8 cellular contexts compared by ENCODE assay signal in genomic region chr10:95363303-95363912, GRCh38.
DNase-seq lines count a peak whose midpoint lies in the region; ATAC-seq and TF ChIP-seq lines count a peak whose summit lies in the region.

No MANE protein-coding gene starts in this region.

- H3K9me3 ChIP-seq in AG04450 (ENCODE audit: control insufficient read depth, insufficient read depth, low read length) (no peaks in the 10 kb centered on the region), T-helper 17 cell (ENCODE audit: control insufficient read depth, low read length, poor library complexity, severe bottlenecking) (no peaks in the 10 kb centered on the region), mucosa of descending colon (no peaks in the 10 kb centered on the region)

- TF ChIP-seq CTCF in AG04450 (IDR thresholded peaks at IDR 0.05; ENCODE audit: low read depth, low read length): peak; percentile 88
- TF ChIP-seq CTCF in GM12864 (IDR thresholded peaks at IDR 0.05; ENCODE audit: low read depth, low read length, missing control alignments): peak; percentile 75
- TF ChIP-seq CTCF in HFFc6 (IDR thresholded peaks at IDR 0.05): peak; percentile 97
- TF ChIP-seq CTCF in mucosa of descending colon (IDR thresholded peaks at IDR 0.05): peak; percentile 70

- CTCF ChIA-PET in AG04450 (lab: Charles Lee): interaction anchor here (0.7 to 16.5 kb wide), 31 partner anchors 9 to 734 kb away, joined by 3 to 507 read pairs (median 6); partner anchors contain the start of gene ACSM6

- DNase-seq in AG04450 (ENCODE audit: low read depth, low spot score) (no peak), GM12864 (ENCODE audit: low read depth) (peak; percentile 60), HFFc6 (peak; percentile 62), NCI-H1092 treated with DMSO at 0.1 percent for 48 hours (lab: John Stamatoyannopoulos, UW) (peak; percentile 68), T-helper 17 cell (peak in 1 of 3 donors; percentile 33), mucosa of descending colon (peak in 1 of 3 donors; percentile 83), ureter (ENCODE audit: low spot score) (peak; percentile 68)
- DNase-seq in effector memory CD8-positive, alpha-beta T cell: peak; percentile 48 to 57 (median 55)

- intact Hi-C loops in mucosa of descending colon (cut with DNase I, micrococcal nuclease): loop anchor here in 1 of 2 donors (5.0 kb wide), 1 partner anchor 121 kb away; no protein-coding TSS in a partner anchor

- peaks cover 5% of the 10 kb centered on the region for H3K27me3 ChIP-seq in AG04450 (ENCODE audit: control insufficient read depth, insufficient read depth, low read length)

- H3K36me3 Mint-ChIP-seq in HFFc6 (ENCODE audit: low read depth) (no peaks in the 10 kb centered on the region), T-helper 17 cell (ENCODE audit: low read depth) (peaks cover 4% of the 10 kb centered on the region)
- H3K36me3 Mint-ChIP-seq in effector memory CD8-positive, alpha-beta T cell (ENCODE audit: insufficient read depth): no peaks in the 10 kb centered on the region

- H3K4me1 ChIP-seq in mucosa of descending colon (ENCODE audit: low read depth): no peaks in the 10 kb centered on the region

- no peaks in the 10 kb centered on the region for H3K36me3 ChIP-seq in mucosa of descending colon (ENCODE audit: low read depth)

- no peaks in the 10 kb centered on the region for H3K9me3 Mint-ChIP-seq in HFFc6
- H3K9me3 Mint-ChIP-seq in effector memory CD8-positive, alpha-beta T cell: no peaks in the 10 kb centered on the region

- no peak overlapping the region for H3K27ac ChIP-seq in AG04450 (ENCODE audit: low read depth, low read length)

- ATAC-seq in T-helper 17 cell: peak; percentile 78
- peak; percentile 71 for ATAC-seq in effector memory CD8-positive, alpha-beta T cell (replicated peaks)
- ATAC-seq in mucosa of descending colon: peak; percentile 83

- no peak overlapping the region for H3K4me3 Mint-ChIP-seq in HFFc6
- no peak overlapping the region for H3K4me3 Mint-ChIP-seq in T-helper 17 cell
- H3K4me3 Mint-ChIP-seq in effector memory CD8-positive, alpha-beta T cell: no peak overlapping the region

- H3K4me3 ChIP-seq in AG04450 (ENCODE audit: low read depth, low read length) (no peak overlapping the region), GM12864 (ENCODE audit: low read depth, low read length) (no peak overlapping the region), mucosa of descending colon (no peak overlapping the region)

- POLR2A ChIA-PET in AG04450 (lab: Yijun Ruan, JAX): interaction anchor here (0.8 to 1.9 kb wide), 2 partner anchors 85 to 117 kb away, joined by 3 to 6 read pairs; no protein-coding TSS in a partner anchor

- H3K27me3 Mint-ChIP-seq in HFFc6 (ENCODE audit: insufficient read depth) (peaks cover 12% of the 10 kb centered on the region), T-helper 17 cell (peaks cover 25% of the 10 kb centered on the region)
- peaks cover 11 to 13% of the 10 kb centered on the region in 2 donors for H3K27me3 Mint-ChIP-seq in effector memory CD8-positive, alpha-beta T cell

- H3K27ac Mint-ChIP-seq in HFFc6 (no peak overlapping the region), T-helper 17 cell (peak overlapping the region; percentile 43)
- no peak overlapping the region for H3K27ac Mint-ChIP-seq in effector memory CD8-positive, alpha-beta T cell

- peaks cover 20% of the 10 kb centered on the region; the same call in 1 of the 2 replicates for H3K4me1 Mint-ChIP-seq in HFFc6 (ENCODE audit: low read depth)
- H3K4me1 Mint-ChIP-seq in T-helper 17 cell: peaks cover 2% of the 10 kb centered on the region
- H3K4me1 Mint-ChIP-seq in effector memory CD8-positive, alpha-beta T cell (ENCODE audit: low read depth in 2 of 2): peaks cover 0 to 4% of the 10 kb centered on the region in 2 donors
